Comparison of ENCODE assay signal across 1 cellular context in genomic region chr2:69734858-69735574, GRCh38.
TF ChIP-seq lines count a peak whose summit lies in the region.

No MANE protein-coding gene starts in this region.

TF ChIP-seq in GM23338, 12 proteins besides CTCF, POLR2A, EP300 and RAD21 (continued from another document):
- TF ChIP-seq ZNF462 (CRISPR knock-in tag; IDR thresholded peaks at IDR 0.05) (no peak), NANOG (IDR thresholded peaks at IDR 0.05; ENCODE audit: borderline replicate concordance) (no peak), STAT1 (IDR thresholded peaks at IDR 0.05; ENCODE audit: unreplicated experiment) (no peak), EZH2 (IDR thresholded peaks at IDR 0.05; ENCODE audit: low read depth, unreplicated experiment) (no peak), CREB1 (CRISPR knock-in tag; IDR thresholded peaks at IDR 0.05; ENCODE audit: low read depth) (no peak), ETS1 (IDR thresholded peaks at IDR 0.05) (no peak), EZH2phosphoT487 (IDR thresholded peaks at IDR 0.05; ENCODE audit: unreplicated experiment) (no peak), ZNF114 (CRISPR knock-in tag; IDR thresholded peaks at IDR 0.05) (no peak), REST (IDR thresholded peaks at IDR 0.05; ENCODE audit: unreplicated experiment) (no peak), ZNF331 (CRISPR knock-in tag; IDR thresholded peaks at IDR 0.05; ENCODE audit: low read depth) (no peak), POLR2AphosphoS5 (IDR thresholded peaks at IDR 0.05; ENCODE audit: low read depth) (no peak)
